In genomic region chr1:150372580-150372979, GRCh38 we compare ENCODE assay signal across 1 cellular context.
TF ChIP-seq lines count a peak whose summit lies in the region.

No MANE protein-coding gene starts in this region.

TF ChIP-seq in K562, 482 proteins besides CTCF, POLR2A, EP300 and RAD21:
- TF ChIP-seq AFF1 (IDR thresholded peaks at IDR 0.05; ENCODE audit: low read depth in 1 of 2, partially characterized antibody in 2 of 2) (no peak), ZNF395 (CRISPR knock-in tag; IDR thresholded peaks at IDR 0.05) (no peak), SREBF2 (CRISPR knock-in tag; IDR thresholded peaks at IDR 0.05) (no peak), ZNF41 (CRISPR knock-in tag; conservative IDR thresholded peaks at IDR 0.05) (no peak), IFI16 (CRISPR knock-in tag; IDR thresholded peaks at IDR 0.05) (no peak), TGIF2 (CRISPR knock-in tag; IDR thresholded peaks at IDR 0.05) (no peak), BHLHE40 (IDR thresholded peaks at IDR 0.05; ENCODE audit: low read length) (no peak), ZNF197 (CRISPR knock-in tag; IDR thresholded peaks at IDR 0.05; ENCODE audit: low read depth) (no peak), HDAC2 (IDR thresholded peaks at IDR 0.05) (no peak), SMAD4 (CRISPR knock-in tag; conservative IDR thresholded peaks at IDR 0.05) (no peak), ZNF699 (CRISPR knock-in tag; IDR thresholded peaks at IDR 0.05; ENCODE audit: insufficient replicate concordance) (no peak), ZBTB43 (CRISPR knock-in tag; IDR thresholded peaks at IDR 0.05) (no peak), ARID1B (IDR thresholded peaks at IDR 0.05) (no peak), ZC3H11A (IDR thresholded peaks at IDR 0.05; ENCODE audit: low read depth, low read length) (no peak), MIER1 (IDR thresholded peaks at IDR 0.05; ENCODE audit: low read depth) (no peak), THRA (IDR thresholded peaks at IDR 0.05) (no peak)
- TF ChIP-seq, protein P1, sequence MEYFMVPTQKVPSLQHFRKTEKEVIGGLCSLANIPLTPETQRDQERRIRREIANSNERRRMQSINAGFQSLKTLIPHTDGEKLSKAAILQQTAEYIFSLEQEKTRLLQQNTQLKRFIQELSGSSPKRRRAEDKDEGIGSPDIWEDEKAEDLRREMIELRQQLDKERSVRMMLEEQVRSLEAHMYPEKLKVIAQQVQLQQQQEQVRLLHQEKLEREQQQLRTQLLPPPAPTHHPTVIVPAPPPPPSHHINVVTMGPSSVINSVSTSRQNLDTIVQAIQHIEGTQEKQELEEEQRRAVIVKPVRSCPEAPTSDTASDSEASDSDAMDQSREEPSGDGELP (CRISPR knock-in tag; IDR thresholded peaks at IDR 0.05; ENCODE audit: borderline replicate concordance): no peak
- TF ChIP-seq, protein P2, sequence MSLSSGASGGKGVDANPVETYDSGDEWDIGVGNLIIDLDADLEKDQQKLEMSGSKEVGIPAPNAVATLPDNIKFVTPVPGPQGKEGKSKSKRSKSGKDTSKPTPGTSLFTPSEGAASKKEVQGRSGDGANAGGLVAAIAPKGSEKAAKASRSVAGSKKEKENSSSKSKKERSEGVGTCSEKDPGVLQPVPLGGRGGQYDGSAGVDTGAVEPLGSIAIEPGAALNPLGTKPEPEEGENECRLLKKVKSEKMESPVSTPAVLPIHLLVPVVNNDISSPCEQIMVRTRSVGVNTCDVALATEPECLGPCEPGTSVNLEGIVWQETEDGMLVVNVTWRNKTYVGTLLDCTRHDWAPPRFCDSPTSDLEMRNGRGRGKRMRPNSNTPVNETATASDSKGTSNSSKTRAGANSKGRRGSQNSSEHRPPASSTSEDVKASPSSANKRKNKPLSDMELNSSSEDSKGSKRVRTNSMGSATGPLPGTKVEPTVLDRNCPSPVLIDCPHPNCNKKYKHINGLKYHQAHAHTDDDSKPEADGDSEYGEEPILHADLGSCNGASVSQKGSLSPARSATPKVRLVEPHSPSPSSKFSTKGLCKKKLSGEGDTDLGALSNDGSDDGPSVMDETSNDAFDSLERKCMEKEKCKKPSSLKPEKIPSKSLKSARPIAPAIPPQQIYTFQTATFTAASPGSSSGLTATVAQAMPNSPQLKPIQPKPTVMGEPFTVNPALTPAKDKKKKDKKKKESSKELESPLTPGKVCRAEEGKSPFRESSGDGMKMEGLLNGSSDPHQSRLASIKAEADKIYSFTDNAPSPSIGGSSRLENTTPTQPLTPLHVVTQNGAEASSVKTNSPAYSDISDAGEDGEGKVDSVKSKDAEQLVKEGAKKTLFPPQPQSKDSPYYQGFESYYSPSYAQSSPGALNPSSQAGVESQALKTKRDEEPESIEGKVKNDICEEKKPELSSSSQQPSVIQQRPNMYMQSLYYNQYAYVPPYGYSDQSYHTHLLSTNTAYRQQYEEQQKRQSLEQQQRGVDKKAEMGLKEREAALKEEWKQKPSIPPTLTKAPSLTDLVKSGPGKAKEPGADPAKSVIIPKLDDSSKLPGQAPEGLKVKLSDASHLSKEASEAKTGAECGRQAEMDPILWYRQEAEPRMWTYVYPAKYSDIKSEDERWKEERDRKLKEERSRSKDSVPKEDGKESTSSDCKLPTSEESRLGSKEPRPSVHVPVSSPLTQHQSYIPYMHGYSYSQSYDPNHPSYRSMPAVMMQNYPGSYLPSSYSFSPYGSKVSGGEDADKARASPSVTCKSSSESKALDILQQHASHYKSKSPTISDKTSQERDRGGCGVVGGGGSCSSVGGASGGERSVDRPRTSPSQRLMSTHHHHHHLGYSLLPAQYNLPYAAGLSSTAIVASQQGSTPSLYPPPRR (CRISPR knock-in tag; IDR thresholded peaks at IDR 0.05; ENCODE audit: borderline replicate concordance): no peak
